8 cellular contexts compared by ENCODE assay signal in the genomic region with DNA sequence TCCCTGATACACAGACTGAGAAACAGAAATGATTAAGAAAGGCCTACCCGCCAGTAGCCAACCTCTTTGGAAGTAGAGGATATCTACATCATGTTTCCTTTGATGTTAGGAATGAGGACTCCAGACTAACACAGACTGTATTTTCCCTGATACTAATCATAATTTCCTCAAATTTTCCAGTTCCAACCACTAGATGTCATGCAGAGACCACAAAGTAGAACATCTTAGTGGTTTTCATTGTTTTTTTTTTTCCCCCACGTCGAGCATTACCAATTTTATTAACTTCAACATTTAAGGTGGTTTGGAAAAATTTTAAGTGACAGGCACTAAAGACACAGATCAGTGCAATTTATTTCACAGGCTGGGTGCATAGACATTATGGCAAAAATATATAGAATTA.
DNase-seq lines count a peak whose midpoint lies in the region; ATAC-seq and TF ChIP-seq lines count a peak whose summit lies in the region.
"Not testable (repeated sequence)": the region's sequence is repeated elsewhere in the genome, so short reads cannot be mapped to it uniquely, and the experiment has no call there.

No MANE protein-coding gene starts in this region.

- in situ Hi-C loops in Caki2 (cut with HindIII; ENCODE audit: low pct_unique_long_range_greater_than_20kb, low sequenced_read_pairs): not testable (repeated sequence)

- DNase-seq in Caki2 (ENCODE audit: low read depth) (peak; percentile 10), NCI-H2227 (lab: John Stamatoyannopoulos, UW; ENCODE audit: unreplicated experiment) (peak; percentile 17), SW480 (ENCODE audit: low spot score) (peak; percentile 0), cerebellar cortex (ENCODE audit: low spot score) (peak; percentile 12), foreskin keratinocyte (peak in 1 of 2 donors; percentile 2), mesenchymal stem cell (peak; percentile 3)
- not testable (repeated sequence) for DNase-seq in HEK293T (ENCODE audit: extremely low spot score)

- H3K27me3 ChIP-seq in foreskin keratinocyte; mesenchymal stem cell (ENCODE audit: control insufficient read depth in 1 of 2, insufficient read depth in 1 of 2, low read length in 2 of 2): not testable (repeated sequence)

- H2AFZ ChIP-seq in mesenchymal stem cell (ENCODE audit: low read depth, low read length): not testable (repeated sequence)

- not testable (repeated sequence) for H3K14ac ChIP-seq in mesenchymal stem cell (ENCODE audit: low read length in 2 of 2)

- peak; percentile 48 for ATAC-seq in foreskin keratinocyte
- peak; percentile 34 for ATAC-seq in stimulated activated memory B cell treated with anti-CD40 and anti-IgM and Interleukin-4, amounts not matched to agents 10 μg/mL and 1 μg/mL and 100 μg/mL, for 72 hours

- H3K27me3 Mint-ChIP-seq in stimulated activated memory B cell treated with anti-CD40 and anti-IgM and Interleukin-4, amounts not matched to agents 10 μg/mL and 1 μg/mL and 100 μg/mL, for 72 hours: not testable (repeated sequence)

- H2BK120ac ChIP-seq in mesenchymal stem cell (ENCODE audit: low read depth, low read length): not testable (repeated sequence)

- H3K36me3 Mint-ChIP-seq in stimulated activated memory B cell treated with anti-CD40 and anti-IgM and Interleukin-4, amounts not matched to agents 10 μg/mL and 1 μg/mL and 100 μg/mL, for 72 hours: not testable (repeated sequence)

- not testable (repeated sequence) for H3K9me3 Mint-ChIP-seq in stimulated activated memory B cell treated with anti-CD40 and anti-IgM and Interleukin-4, amounts not matched to agents 10 μg/mL and 1 μg/mL and 100 μg/mL, for 72 hours

- not testable (repeated sequence) for H2BK5ac ChIP-seq in mesenchymal stem cell (ENCODE audit: low read depth, low read length, poor library complexity, severe bottlenecking)

- H4K8ac ChIP-seq in mesenchymal stem cell (ENCODE audit: low read length): not testable (repeated sequence)

- not testable (repeated sequence) for H3K4me3 Mint-ChIP-seq in stimulated activated memory B cell treated with anti-CD40 and anti-IgM and Interleukin-4, amounts not matched to agents 10 μg/mL and 1 μg/mL and 100 μg/mL, for 72 hours

- not testable (repeated sequence) for H3K23ac ChIP-seq in mesenchymal stem cell (ENCODE audit: low read length in 2 of 2)

- not testable (repeated sequence) for H3K4me2 ChIP-seq in mesenchymal stem cell (ENCODE audit: low read length, poor library complexity, severe bottlenecking)

- H3K9ac ChIP-seq in mesenchymal stem cell (ENCODE audit: low read length): not testable (repeated sequence)

- not testable (repeated sequence) for H3K4me1 ChIP-seq in foreskin keratinocyte; mesenchymal stem cell (ENCODE audit: control insufficient read depth, insufficient read depth, low read depth, low read length)

- H3K27ac ChIP-seq in foreskin keratinocyte; mesenchymal stem cell (ENCODE audit: low read length, poor library complexity, severe bottlenecking): not testable (repeated sequence)

- H3K9me3 ChIP-seq in mesenchymal stem cell (ENCODE audit: control insufficient read depth, low read length): not testable (repeated sequence)

- H4K91ac ChIP-seq in mesenchymal stem cell (ENCODE audit: low read length): not testable (repeated sequence)

- H3K36me3 ChIP-seq in mesenchymal stem cell (ENCODE audit: control insufficient read depth in 1 of 2, insufficient read depth in 2 of 2, low read depth in 1 of 2, low read length in 2 of 2): not testable (repeated sequence)

- H3K4me3 ChIP-seq in mesenchymal stem cell (ENCODE audit: insufficient read depth in 1 of 2, low read depth in 1 of 2, low read length in 2 of 2): not testable (repeated sequence)

- TF ChIP-seq CTCF in foreskin keratinocyte (conservative IDR thresholded peaks at IDR 0.05): peak; percentile 38

- H3K4me1 Mint-ChIP-seq in stimulated activated memory B cell treated with anti-CD40 and anti-IgM and Interleukin-4, amounts not matched to agents 10 μg/mL and 1 μg/mL and 100 μg/mL, for 72 hours: not testable (repeated sequence)

- H2AK5ac ChIP-seq in mesenchymal stem cell (ENCODE audit: low read length, severe bottlenecking): not testable (repeated sequence)

- POLR2A ChIA-PET in HEK293T (lab: Yijun Ruan, JAX): not testable (repeated sequence)

- H3K18ac ChIP-seq in mesenchymal stem cell (ENCODE audit: low read depth in 1 of 2, low read length in 2 of 2): not testable (repeated sequence)

- CTCF ChIA-PET in HEK293T (lab: Yijun Ruan, JAX): not testable (repeated sequence)

- WGBS in mesenchymal stem cell: no CpG with 5 or more reads among the region's 3 CpGs

- not testable (repeated sequence) for H3K4ac ChIP-seq in mesenchymal stem cell (ENCODE audit: low read depth in 1 of 2, low read length in 2 of 2)

- H3K79me1 ChIP-seq in mesenchymal stem cell (replicated peaks; ENCODE audit: low read length, poor library complexity, severe bottlenecking): not testable (repeated sequence)

- H2BK12ac ChIP-seq in mesenchymal stem cell (ENCODE audit: low read length in 2 of 2): not testable (repeated sequence)

- H2BK15ac ChIP-seq in mesenchymal stem cell (ENCODE audit: low read depth, poor library complexity, severe bottlenecking): not testable (repeated sequence)

- not testable (repeated sequence) for H3K27ac Mint-ChIP-seq in stimulated activated memory B cell treated with anti-CD40 and anti-IgM and Interleukin-4, amounts not matched to agents 10 μg/mL and 1 μg/mL and 100 μg/mL, for 72 hours

TF ChIP-seq in HEK293T, 16 proteins besides CTCF, POLR2A, EP300 and RAD21:
- peak; percentile 69 for TF ChIP-seq ZNF384 (IDR thresholded peaks at IDR 0.05)
